In genomic region chr3:29071077-29071634, GRCh38 we compare ENCODE assay signal across 25 cellular contexts.
A peak's percentile ranks its signal among the peaks of the same experiment; 100 is the strongest.
DNase-seq lines count a peak whose midpoint lies in the region; FAIRE-seq and TF ChIP-seq lines count a peak whose summit lies in the region.
"Had no signal": no experiment of that assay in that cellular context is flagged by ENCODE, and none has a peak within 500 bp of the region (broad histone marks: within the 10 kb centered on the region; RNA-seq: fewer than 3 reads in every experiment).

No MANE protein-coding gene starts in this region.

- H3K36me3 ChIP-seq in MG63 = no peaks in the 10 kb centered on the region
- H3K36me3 ChIP-seq: BLaER1, Peyer's patch, SJSA1 had no signal

- no peaks in the 10 kb centered on the region for H3K9me3 ChIP-seq in MG63
- H3K9me3 ChIP-seq: BLaER1, Peyer's patch, SJSA1 had no signal

- TF ChIP-seq POLR2A in H54 (IDR thresholded peaks at IDR 0.05; ENCODE audit: low read depth, low read length) = no peak

- no peak for DNase-seq in H54 (ENCODE audit: insufficient read length, low spot score)
- DNase-seq in MG63 = peak; percentile 1
- peak; percentile 28 to 36 for DNase-seq in cardiac fibroblast (ENCODE audit: low read depth in 2 of 2)
- peak; percentile 0 for DNase-seq in kidney glomerular epithelial cell (lab: John Stamatoyannopoulos, UW)
- DNase-seq in SKM-1 (lab: John Stamatoyannopoulos, UW; ENCODE audit: unreplicated experiment) = no peak
- DNase-seq in stimulated activated CD4-positive, alpha-beta T cell treated with anti-CD3 and anti-CD28 coated beads, Interleukin-1b, Interleukin-23, amount 100 ng/mL, for 48 hours = no peak
- DNase-seq in iPS-NIHi11 (ENCODE audit: low spot score) = no peak
- no peak for DNase-seq in amygdala (lab: John Stamatoyannopoulos, UW)
- DNase-seq: ACHN; CD4-positive, alpha-beta T cell; COR-L47; DMS79 treated with DMSO at 0.1 percent for 48 hours; HCEC 1CT; Kasumi-1; NCI-H1092 treated with DMSO at 0.1 percent for 48 hours; NCI-H1436 treated with DMSO at 0.1 percent for 48 hours; NCI-H1930; NCI-H345; NCI-H524 treated with DMSO at 0.1 percent for 48 hours; NCI-H82; Peyer's patch; SW 1271 had no signal

- TF ChIP-seq CTCF in cardiac fibroblast (IDR thresholded peaks at IDR 0.05; ENCODE audit: low read depth, low read length) = no peak

- FAIRE-seq in H54 (lab: Jason Lieb, UNC) = peak; percentile 53
- FAIRE-seq: GM12891 had no signal

- H3K27me3 ChIP-seq in MG63 = no peaks in the 10 kb centered on the region
- H3K27me3 ChIP-seq: BLaER1, Peyer's patch, SJSA1 had no signal

- H3K4me3 ChIP-seq in MG63 (no peak overlapping the region), cardiac fibroblast (replicated peaks in 1 of 2; ENCODE audit: low read depth in 2 of 2, low read length in 2 of 2) (no peak overlapping the region)
- H3K4me3 ChIP-seq: BLaER1, Peyer's patch, SJSA1 had no signal

Comparison
In these comparisons a context has a peak if more than half of its experiments do, and no peak if none do; other contexts are left out.
1. DNase-seq: peak in MG63 (single experiment), cardiac fibroblast (2 of 2) and kidney glomerular epithelial cell (single experiment); none in H54 (single experiment), SKM-1 (single experiment), stimulated activated CD4-positive, alpha-beta T cell treated with anti-CD3 and anti-CD28 coated beads, Interleukin-1b, Interleukin-23, amount 100 ng/mL, for 48 hours (single experiment), iPS-NIHi11 (single experiment) and amygdala (0 of 56).